8 cellular contexts compared by ENCODE assay signal in the genomic region with DNA sequence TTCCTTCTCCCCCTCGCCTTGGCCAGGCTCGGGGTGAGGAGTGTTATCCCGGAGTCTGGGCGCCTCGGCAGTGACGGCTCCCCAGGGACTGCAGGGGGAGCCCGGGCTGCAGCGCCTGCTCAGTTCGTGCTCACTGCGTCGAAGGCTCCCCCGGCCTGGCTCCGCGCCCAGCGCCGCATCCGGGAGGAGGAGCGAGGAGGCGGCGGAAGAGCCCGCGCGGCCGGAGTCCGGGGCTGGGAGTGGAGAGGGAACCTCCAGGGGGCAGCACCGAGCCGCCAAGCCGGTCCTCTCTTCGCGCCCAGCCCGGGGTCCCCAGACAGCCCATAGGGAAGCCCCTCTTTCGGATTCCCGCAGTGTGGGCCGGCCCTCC. TPM values are rescaled to one million over a fixed set of nuclear protein-coding genes. Genes with fewer than 3 reads are reported as not detected.
DNase-seq lines count a peak whose midpoint lies in the region; ATAC-seq and TF ChIP-seq lines count a peak whose summit lies in the region.

No MANE protein-coding gene starts in this region.

- in situ Hi-C loops in GM13976 (cut with MboI; ENCODE audit: low sequenced_read_pairs, unreplicated experiment) = no loop called here

- no peaks in the 10 kb centered on the region for H3K36me3 ChIP-seq in vagina

- ATAC-seq in HG02840 (IDR thresholded peaks at IDR 0.05; ENCODE audit: low FRiP score, unreplicated experiment) = peak; percentile 43
- ATAC-seq in right cardiac atrium = peak; percentile 81 to 88

- H3K27ac ChIP-seq in right cardiac atrium (ENCODE audit: low read length) (peak overlapping the region; percentile 97), vagina (peak overlapping the region; percentile 99)

- peak in 1 of 2 donors; percentile 75 for TF ChIP-seq POLR2A in vagina (IDR thresholded peaks at IDR 0.05)

- 0% methylated on average over 34 of the region's 34 CpGs for WGBS in right cardiac atrium

- intact Hi-C loops in right cardiac atrium (cut with DNase I) = loop anchor here in 1 of 4 donors (10.0 kb wide), 1 partner anchor 81 kb away; a partner anchor contains a TSS
- intact Hi-C loops in vagina (cut with DNase I) = no loop called here

- peaks cover 2% of the 10 kb centered on the region for H3K4me1 ChIP-seq in right cardiac atrium (ENCODE audit: control insufficient read depth, insufficient read depth, low read length)
- peaks cover 32% of the 10 kb centered on the region for H3K4me1 ChIP-seq in vagina

- TF ChIP-seq CTCF in GM13976 (IDR thresholded peaks at IDR 0.05; ENCODE audit: borderline replicate concordance, control extremely low read depth, extremely low read depth, insufficient read depth, missing control alignments) (peak; percentile 69), vagina (IDR thresholded peaks at IDR 0.05) (peak; percentile 52 to 87 (median 69))

- H3K9me3 ChIP-seq in right cardiac atrium (ENCODE audit: control insufficient read depth, low read length) (no peaks in the 10 kb centered on the region), vagina (no peaks in the 10 kb centered on the region)

- H3K4me3 ChIP-seq in right cardiac atrium (ENCODE audit: low read length) = peak overlapping the region; percentile 85
- H3K4me3 ChIP-seq in vagina = peak overlapping the region; percentile 75 to 86

- H3K27me3 ChIP-seq in right cardiac atrium (ENCODE audit: control insufficient read depth, insufficient read depth) = no peaks in the 10 kb centered on the region
- no peaks in the 10 kb centered on the region for H3K27me3 ChIP-seq in vagina

- DNase-seq in GM13976 (ENCODE audit: low spot score) (peak; percentile 97), NCI-H1436 (lab: John Stamatoyannopoulos, UW) (peak; percentile 96), T-helper 1 cell (peak; percentile 86 to 95 (median 90)), amygdala (lab: John Stamatoyannopoulos, UW) (peak; percentile 25 to 93 (median 85)), right cardiac atrium (peak; percentile 97 to 99 (median 99)), putamen (ENCODE audit: low spot score) (peak; percentile 95), vagina (ENCODE audit: extremely low spot score in 2 of 2) (peak in 1 of 2 donors; percentile 95)

RNA-seq across cellular contexts. Expression of a gene that starts 1.3 kb away (rescaled TPM):
- 10 to 100 TPM in 3 of 4 donors, 1 to 10 TPM in 1; 8.4 to 66.5 (median 22.1) TPM for total RNA-seq in right cardiac atrium
- 123 TPM for polyA plus RNA-seq in right cardiac atrium
- total RNA-seq in vagina = 119 TPM

RNA-seq across cellular contexts. Expression of a gene that starts 25.1 kb away (rescaled TPM):
- total RNA-seq in right cardiac atrium (10 to 100 TPM; 29.9 to 58.9 (median 37.2) TPM), vagina (6.1 TPM)
- 38.7 TPM for polyA plus RNA-seq in right cardiac atrium
